Comparison of ENCODE assay signal across 17 cellular contexts in the genomic region with DNA sequence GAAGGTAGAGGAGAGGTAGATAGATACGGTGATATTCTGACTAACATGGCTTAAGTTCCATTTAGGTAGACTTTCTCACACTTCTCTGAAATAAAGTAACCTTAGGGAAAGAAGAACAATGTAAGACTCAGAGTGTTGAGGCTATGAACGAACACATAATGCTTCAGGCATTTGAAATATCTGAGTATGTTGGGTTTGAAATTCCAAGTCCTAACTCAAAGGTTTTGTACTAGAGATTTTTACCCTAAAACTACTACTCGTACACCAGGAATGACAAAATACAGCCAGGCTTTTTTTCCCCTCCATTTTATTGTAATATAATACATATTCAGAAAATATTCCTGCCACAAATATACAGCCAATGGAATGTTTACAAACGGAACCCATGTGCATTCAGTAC.
DNase-seq lines count a peak whose midpoint lies in the region; ATAC-seq, FAIRE-seq and TF ChIP-seq lines count a peak whose summit lies in the region.
"Had no signal": no experiment of that assay in that cellular context is flagged by ENCODE, and none has a peak within 500 bp of the region (broad histone marks: within the 10 kb centered on the region; RNA-seq: fewer than 3 reads in every experiment).

No MANE protein-coding gene starts in this region.

- H3K4me1 Mint-ChIP-seq in endodermal cell = peaks cover 20% of the 10 kb centered on the region

- DNase-seq in H4 (ENCODE audit: low spot score) (peak; percentile 7), amniotic stem cell (lab: John Stamatoyannopoulos, UW) (peak; percentile 30), foreskin fibroblast (peak; percentile 41 to 59), urothelium cell line (ENCODE audit: low spot score) (peak; percentile 13), endodermal cell (no peak), NAMALWA (ENCODE audit: low spot score) (no peak)
- DNase-seq: activated gamma-delta T cell treated with Interleukin-2 at 50 U/mL for 16 hours; caudate nucleus; COR-L47; hippocampal formation; left ventricle myocardium inferior; NCI-H1436; NCI-H510A treated with DMSO at 0.1 percent for 48 hours; stimulated activated CD4-positive, alpha-beta T cell treated with anti-CD3 and anti-CD28 coated beads, Interleukin-2, amount 100 ng/mL, for 24 hours had no signal

- H3K27ac Mint-ChIP-seq in endodermal cell = no peak overlapping the region
- H3K27ac Mint-ChIP-seq: natural killer cell treated with Interleukin-12 subunit alpha and Interleukin-12 subunit beta and Interleukin-15 and Interleukin-18, amount 100 ng/mL, for 72 hours had no signal

- H3K27me3 ChIP-seq in endodermal cell (ENCODE audit: control insufficient read depth, insufficient read depth, low read length, poor library complexity, severe bottlenecking) = no peaks in the 10 kb centered on the region
- H3K27me3 ChIP-seq: tibial nerve had no signal

- H3K4me3 Mint-ChIP-seq in endodermal cell = no peak overlapping the region
- H3K4me3 Mint-ChIP-seq: natural killer cell treated with Interleukin-12 subunit alpha and Interleukin-12 subunit beta and Interleukin-15 and Interleukin-18, amount 100 ng/mL, for 72 hours had no signal

- H3K4me3 ChIP-seq in foreskin fibroblast (ENCODE audit: low read depth in 1 of 2, low read length in 2 of 2) (no peak overlapping the region), endodermal cell (ENCODE audit: low read length) (no peak overlapping the region)
- H3K4me3 ChIP-seq: left ventricle myocardium inferior, tibial nerve had no signal

- H3K36me3 Mint-ChIP-seq in endodermal cell (ENCODE audit: low read depth) = no peaks in the 10 kb centered on the region
- H3K36me3 Mint-ChIP-seq: natural killer cell treated with Interleukin-12 subunit alpha and Interleukin-12 subunit beta and Interleukin-15 and Interleukin-18, amount 100 ng/mL, for 72 hours had no signal

- 81 to 100% methylated on average over 1 to 4 of the region's 4 CpGs for whole genome bisulfite sequencing in endodermal cell (ENCODE audit: insufficient coverage in 1 of 2, insufficient read length in 1 of 2), 2 experiments

- H3K4me1 ChIP-seq in endodermal cell (ENCODE audit: control insufficient read depth, insufficient read depth, low read length) = peaks cover 9% of the 10 kb centered on the region
- H3K4me1 ChIP-seq: left ventricle myocardium inferior, tibial nerve had no signal

- no peaks in the 10 kb centered on the region for H3K36me3 ChIP-seq in endodermal cell (ENCODE audit: control insufficient read depth, insufficient read depth, low read length)
- H3K36me3 ChIP-seq: left ventricle myocardium inferior, tibial nerve had no signal

- H3K27ac ChIP-seq in endodermal cell (ENCODE audit: low read depth, low read length) = no peak overlapping the region
- H3K27ac ChIP-seq: left ventricle myocardium inferior, tibial nerve had no signal

- H3K27me3 Mint-ChIP-seq in endodermal cell (ENCODE audit: insufficient read depth) = no peaks in the 10 kb centered on the region

- H3K9me3 ChIP-seq in endodermal cell (ENCODE audit: control insufficient read depth, low read length) = no peaks in the 10 kb centered on the region
- H3K9me3 ChIP-seq: left ventricle myocardium inferior, tibial nerve had no signal

- H3K9me3 Mint-ChIP-seq in endodermal cell = no peaks in the 10 kb centered on the region
- H3K9me3 Mint-ChIP-seq: natural killer cell treated with Interleukin-12 subunit alpha and Interleukin-12 subunit beta and Interleukin-15 and Interleukin-18, amount 100 ng/mL, for 72 hours had no signal

- ATAC-seq in GM18520 (IDR thresholded peaks at IDR 0.05; ENCODE audit: unreplicated experiment) = no peak
- ATAC-seq: natural killer cell treated with Interleukin-12 subunit alpha and Interleukin-12 subunit beta and Interleukin-15 and Interleukin-18, amount 100 ng/mL, for 72 hours had no signal

- H3K9ac ChIP-seq in endodermal cell (ENCODE audit: extremely low read depth, low read length, poor library complexity, severe bottlenecking) = no peak overlapping the region

- FAIRE-seq in urothelium cell line (lab: Jason Lieb, UNC) = no peak

- TF ChIP-seq CTCF in foreskin fibroblast (IDR thresholded peaks at IDR 0.05; ENCODE audit: low read depth, low read length) (no peak), endodermal cell (conservative IDR thresholded peaks at IDR 0.05) (no peak)

Comparison
In these comparisons a context has a peak if more than half of its experiments do, and no peak if none do; other contexts are left out.
1. DNase-seq: peak in H4 (single experiment), amniotic stem cell (single experiment), foreskin fibroblast (2 of 2) and urothelium cell line (single experiment); none in endodermal cell (single experiment) and NAMALWA (single experiment).